In genomic region chr1:150572918-150573647, GRCh38 we compare ENCODE assay signal across 1 cellular context.
TF ChIP-seq lines count a peak whose summit lies in the region.

No MANE protein-coding gene starts in this region.

TF ChIP-seq in K562, 482 proteins besides CTCF, POLR2A, EP300 and RAD21 (continues in another document):
- TF ChIP-seq ZSCAN32 (CRISPR knock-in tag; IDR thresholded peaks at IDR 0.05) (peak; percentile 32; the same call in 1 of the 2 replicates), DPF2 (IDR thresholded peaks at IDR 0.05) (no peak), CC2D1A (IDR thresholded peaks at IDR 0.05) (no peak), CBX3 (IDR thresholded peaks at IDR 0.05; ENCODE audit: borderline replicate concordance in 1 of 2, low read length in 2 of 2) (no peak), TAF1 (IDR thresholded peaks at IDR 0.05; ENCODE audit: control insufficient read depth, extremely low read depth, insufficient read depth, low read length, severe bottlenecking) (peak; percentile 19), MAZ (CRISPR knock-in tag; conservative IDR thresholded peaks at IDR 0.05 in 1 of 2, IDR thresholded peaks at IDR 0.05 in 1 of 2) (peak in 1 of 2 experiments; percentile 28; a peak in 1 of 4 replicates), TAF7 (tag; IDR thresholded peaks at IDR 0.05) (no peak), THRB (CRISPR knock-in tag; conservative IDR thresholded peaks at IDR 0.05) (peak; percentile 94), DIDO1 (tag; IDR thresholded peaks at IDR 0.05; ENCODE audit: low read depth) (no peak), POLR2AphosphoS5 (IDR thresholded peaks at IDR 0.05; ENCODE audit: control insufficient read depth, insufficient read depth, low read depth, low read length) (peak; percentile 88), ILK (tag; IDR thresholded peaks at IDR 0.05; ENCODE audit: borderline replicate concordance, low read depth) (no peak), ELK3 (CRISPR knock-in tag; IDR thresholded peaks at IDR 0.05) (no peak), ERF (CRISPR knock-in tag; IDR thresholded peaks at IDR 0.05) (peak; percentile 61), ZNF76 (CRISPR knock-in tag; IDR thresholded peaks at IDR 0.05; ENCODE audit: borderline replicate concordance) (no peak), ZNF57 (CRISPR knock-in tag; IDR thresholded peaks at IDR 0.05) (0 out of 2 replicates have a peak, but pooled peaks have one; percentile 23), RBM14 (IDR thresholded peaks at IDR 0.05; ENCODE audit: borderline replicate concordance, insufficient read depth, low read depth, low read length) (no peak), HBP1 (CRISPR knock-in tag; IDR thresholded peaks at IDR 0.05) (peak; percentile 73; the same call in 1 of the 2 replicates), ATF3 (IDR thresholded peaks at IDR 0.05) (no peak), ATF3 (CRISPR knock-in tag; conservative IDR thresholded peaks at IDR 0.05) (peak; percentile 58), BACH1 (tag; IDR thresholded peaks at IDR 0.05) (no peak), XRCC5 (IDR thresholded peaks at IDR 0.05; ENCODE audit: low read depth, low read length) (peak; percentile 50; the same call in 1 of the 2 replicates), ZNF77 (CRISPR knock-in tag; IDR thresholded peaks at IDR 0.05) (no peak), ESRRA (IDR thresholded peaks at IDR 0.05; ENCODE audit: borderline replicate concordance, low read depth) (no peak), PRMT5 (CRISPR knock-in tag; IDR thresholded peaks at IDR 0.05) (no peak)
- TF ChIP-seq, protein P1, sequence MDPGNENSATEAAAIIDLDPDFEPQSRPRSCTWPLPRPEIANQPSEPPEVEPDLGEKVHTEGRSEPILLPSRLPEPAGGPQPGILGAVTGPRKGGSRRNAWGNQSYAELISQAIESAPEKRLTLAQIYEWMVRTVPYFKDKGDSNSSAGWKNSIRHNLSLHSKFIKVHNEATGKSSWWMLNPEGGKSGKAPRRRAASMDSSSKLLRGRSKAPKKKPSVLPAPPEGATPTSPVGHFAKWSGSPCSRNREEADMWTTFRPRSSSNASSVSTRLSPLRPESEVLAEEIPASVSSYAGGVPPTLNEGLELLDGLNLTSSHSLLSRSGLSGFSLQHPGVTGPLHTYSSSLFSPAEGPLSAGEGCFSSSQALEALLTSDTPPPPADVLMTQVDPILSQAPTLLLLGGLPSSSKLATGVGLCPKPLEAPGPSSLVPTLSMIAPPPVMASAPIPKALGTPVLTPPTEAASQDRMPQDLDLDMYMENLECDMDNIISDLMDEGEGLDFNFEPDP (CRISPR knock-in tag; IDR thresholded peaks at IDR 0.05), result peak; percentile 61; the same call in 1 of the 2 replicates
- TF ChIP-seq, protein P2, sequence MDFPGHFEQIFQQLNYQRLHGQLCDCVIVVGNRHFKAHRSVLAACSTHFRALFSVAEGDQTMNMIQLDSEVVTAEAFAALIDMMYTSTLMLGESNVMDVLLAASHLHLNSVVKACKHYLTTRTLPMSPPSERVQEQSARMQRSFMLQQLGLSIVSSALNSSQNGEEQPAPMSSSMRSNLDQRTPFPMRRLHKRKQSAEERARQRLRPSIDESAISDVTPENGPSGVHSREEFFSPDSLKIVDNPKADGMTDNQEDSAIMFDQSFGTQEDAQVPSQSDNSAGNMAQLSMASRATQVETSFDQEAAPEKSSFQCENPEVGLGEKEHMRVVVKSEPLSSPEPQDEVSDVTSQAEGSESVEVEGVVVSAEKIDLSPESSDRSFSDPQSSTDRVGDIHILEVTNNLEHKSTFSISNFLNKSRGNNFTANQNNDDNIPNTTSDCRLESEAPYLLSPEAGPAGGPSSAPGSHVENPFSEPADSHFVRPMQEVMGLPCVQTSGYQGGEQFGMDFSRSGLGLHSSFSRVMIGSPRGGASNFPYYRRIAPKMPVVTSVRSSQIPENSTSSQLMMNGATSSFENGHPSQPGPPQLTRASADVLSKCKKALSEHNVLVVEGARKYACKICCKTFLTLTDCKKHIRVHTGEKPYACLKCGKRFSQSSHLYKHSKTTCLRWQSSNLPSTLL (IDR thresholded peaks at IDR 0.05), result no peak
- TF ChIP-seq, protein P3, sequence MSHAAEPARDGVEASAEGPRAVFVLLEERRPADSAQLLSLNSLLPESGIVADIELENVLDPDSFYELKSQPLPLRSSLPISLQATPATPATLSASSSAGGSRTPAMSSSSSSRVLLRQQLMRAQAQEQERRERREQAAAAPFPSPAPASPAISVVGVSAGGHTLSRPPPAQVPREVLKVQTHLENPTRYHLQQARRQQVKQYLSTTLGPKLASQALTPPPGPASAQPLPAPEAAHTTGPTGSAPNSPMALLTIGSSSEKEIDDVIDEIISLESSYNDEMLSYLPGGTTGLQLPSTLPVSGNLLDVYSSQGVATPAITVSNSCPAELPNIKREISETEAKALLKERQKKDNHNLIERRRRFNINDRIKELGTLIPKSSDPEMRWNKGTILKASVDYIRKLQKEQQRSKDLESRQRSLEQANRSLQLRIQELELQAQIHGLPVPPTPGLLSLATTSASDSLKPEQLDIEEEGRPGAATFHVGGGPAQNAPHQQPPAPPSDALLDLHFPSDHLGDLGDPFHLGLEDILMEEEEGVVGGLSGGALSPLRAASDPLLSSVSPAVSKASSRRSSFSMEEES (CRISPR knock-in tag; IDR thresholded peaks at IDR 0.05), result no peak
- TF ChIP-seq, protein P4, sequence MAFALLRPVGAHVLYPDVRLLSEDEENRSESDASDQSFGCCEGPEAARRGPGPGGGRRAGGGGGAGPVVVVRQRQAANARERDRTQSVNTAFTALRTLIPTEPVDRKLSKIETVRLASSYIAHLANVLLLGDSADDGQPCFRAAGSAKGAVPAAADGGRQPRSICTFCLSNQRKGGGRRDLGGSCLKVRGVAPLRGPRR (CRISPR knock-in tag; IDR thresholded peaks at IDR 0.05), result no peak
- TF ChIP-seq, protein P5, sequence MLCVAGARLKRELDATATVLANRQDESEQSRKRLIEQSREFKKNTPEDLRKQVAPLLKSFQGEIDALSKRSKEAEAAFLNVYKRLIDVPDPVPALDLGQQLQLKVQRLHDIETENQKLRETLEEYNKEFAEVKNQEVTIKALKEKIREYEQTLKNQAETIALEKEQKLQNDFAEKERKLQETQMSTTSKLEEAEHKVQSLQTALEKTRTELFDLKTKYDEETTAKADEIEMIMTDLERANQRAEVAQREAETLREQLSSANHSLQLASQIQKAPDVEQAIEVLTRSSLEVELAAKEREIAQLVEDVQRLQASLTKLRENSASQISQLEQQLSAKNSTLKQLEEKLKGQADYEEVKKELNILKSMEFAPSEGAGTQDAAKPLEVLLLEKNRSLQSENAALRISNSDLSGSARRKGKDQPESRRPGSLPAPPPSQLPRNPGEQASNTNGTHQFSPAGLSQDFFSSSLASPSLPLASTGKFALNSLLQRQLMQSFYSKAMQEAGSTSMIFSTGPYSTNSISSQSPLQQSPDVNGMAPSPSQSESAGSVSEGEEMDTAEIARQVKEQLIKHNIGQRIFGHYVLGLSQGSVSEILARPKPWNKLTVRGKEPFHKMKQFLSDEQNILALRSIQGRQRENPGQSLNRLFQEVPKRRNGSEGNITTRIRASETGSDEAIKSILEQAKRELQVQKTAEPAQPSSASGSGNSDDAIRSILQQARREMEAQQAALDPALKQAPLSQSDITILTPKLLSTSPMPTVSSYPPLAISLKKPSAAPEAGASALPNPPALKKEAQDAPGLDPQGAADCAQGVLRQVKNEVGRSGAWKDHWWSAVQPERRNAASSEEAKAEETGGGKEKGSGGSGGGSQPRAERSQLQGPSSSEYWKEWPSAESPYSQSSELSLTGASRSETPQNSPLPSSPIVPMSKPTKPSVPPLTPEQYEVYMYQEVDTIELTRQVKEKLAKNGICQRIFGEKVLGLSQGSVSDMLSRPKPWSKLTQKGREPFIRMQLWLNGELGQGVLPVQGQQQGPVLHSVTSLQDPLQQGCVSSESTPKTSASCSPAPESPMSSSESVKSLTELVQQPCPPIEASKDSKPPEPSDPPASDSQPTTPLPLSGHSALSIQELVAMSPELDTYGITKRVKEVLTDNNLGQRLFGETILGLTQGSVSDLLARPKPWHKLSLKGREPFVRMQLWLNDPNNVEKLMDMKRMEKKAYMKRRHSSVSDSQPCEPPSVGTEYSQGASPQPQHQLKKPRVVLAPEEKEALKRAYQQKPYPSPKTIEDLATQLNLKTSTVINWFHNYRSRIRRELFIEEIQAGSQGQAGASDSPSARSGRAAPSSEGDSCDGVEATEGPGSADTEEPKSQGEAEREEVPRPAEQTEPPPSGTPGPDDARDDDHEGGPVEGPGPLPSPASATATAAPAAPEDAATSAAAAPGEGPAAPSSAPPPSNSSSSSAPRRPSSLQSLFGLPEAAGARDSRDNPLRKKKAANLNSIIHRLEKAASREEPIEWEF (CRISPR knock-in tag; IDR thresholded peaks at IDR 0.05), result no peak
- TF ChIP-seq, protein P6, sequence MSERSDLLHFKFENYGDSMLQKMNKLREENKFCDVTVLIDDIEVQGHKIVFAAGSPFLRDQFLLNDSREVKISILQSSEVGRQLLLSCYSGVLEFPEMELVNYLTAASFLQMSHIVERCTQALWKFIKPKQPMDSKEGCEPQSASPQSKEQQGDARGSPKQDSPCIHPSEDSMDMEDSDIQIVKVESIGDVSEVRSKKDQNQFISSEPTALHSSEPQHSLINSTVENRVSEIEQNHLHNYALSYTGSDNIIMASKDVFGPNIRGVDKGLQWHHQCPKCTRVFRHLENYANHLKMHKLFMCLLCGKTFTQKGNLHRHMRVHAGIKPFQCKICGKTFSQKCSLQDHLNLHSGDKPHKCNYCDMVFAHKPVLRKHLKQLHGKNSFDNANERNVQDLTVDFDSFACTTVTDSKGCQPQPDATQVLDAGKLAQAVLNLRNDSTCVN (CRISPR knock-in tag; IDR thresholded peaks at IDR 0.05), result peak; percentile 75; the same call in 1 of the 2 replicates
- TF ChIP-seq, protein P7, sequence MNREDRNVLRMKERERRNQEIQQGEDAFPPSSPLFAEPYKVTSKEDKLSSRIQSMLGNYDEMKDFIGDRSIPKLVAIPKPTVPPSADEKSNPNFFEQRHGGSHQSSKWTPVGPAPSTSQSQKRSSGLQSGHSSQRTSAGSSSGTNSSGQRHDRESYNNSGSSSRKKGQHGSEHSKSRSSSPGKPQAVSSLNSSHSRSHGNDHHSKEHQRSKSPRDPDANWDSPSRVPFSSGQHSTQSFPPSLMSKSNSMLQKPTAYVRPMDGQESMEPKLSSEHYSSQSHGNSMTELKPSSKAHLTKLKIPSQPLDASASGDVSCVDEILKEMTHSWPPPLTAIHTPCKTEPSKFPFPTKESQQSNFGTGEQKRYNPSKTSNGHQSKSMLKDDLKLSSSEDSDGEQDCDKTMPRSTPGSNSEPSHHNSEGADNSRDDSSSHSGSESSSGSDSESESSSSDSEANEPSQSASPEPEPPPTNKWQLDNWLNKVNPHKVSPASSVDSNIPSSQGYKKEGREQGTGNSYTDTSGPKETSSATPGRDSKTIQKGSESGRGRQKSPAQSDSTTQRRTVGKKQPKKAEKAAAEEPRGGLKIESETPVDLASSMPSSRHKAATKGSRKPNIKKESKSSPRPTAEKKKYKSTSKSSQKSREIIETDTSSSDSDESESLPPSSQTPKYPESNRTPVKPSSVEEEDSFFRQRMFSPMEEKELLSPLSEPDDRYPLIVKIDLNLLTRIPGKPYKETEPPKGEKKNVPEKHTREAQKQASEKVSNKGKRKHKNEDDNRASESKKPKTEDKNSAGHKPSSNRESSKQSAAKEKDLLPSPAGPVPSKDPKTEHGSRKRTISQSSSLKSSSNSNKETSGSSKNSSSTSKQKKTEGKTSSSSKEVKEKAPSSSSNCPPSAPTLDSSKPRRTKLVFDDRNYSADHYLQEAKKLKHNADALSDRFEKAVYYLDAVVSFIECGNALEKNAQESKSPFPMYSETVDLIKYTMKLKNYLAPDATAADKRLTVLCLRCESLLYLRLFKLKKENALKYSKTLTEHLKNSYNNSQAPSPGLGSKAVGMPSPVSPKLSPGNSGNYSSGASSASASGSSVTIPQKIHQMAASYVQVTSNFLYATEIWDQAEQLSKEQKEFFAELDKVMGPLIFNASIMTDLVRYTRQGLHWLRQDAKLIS (CRISPR knock-in tag; IDR thresholded peaks at IDR 0.05), result peak; percentile 65; the same call in 1 of the 2 replicates
- TF ChIP-seq, protein P8, sequence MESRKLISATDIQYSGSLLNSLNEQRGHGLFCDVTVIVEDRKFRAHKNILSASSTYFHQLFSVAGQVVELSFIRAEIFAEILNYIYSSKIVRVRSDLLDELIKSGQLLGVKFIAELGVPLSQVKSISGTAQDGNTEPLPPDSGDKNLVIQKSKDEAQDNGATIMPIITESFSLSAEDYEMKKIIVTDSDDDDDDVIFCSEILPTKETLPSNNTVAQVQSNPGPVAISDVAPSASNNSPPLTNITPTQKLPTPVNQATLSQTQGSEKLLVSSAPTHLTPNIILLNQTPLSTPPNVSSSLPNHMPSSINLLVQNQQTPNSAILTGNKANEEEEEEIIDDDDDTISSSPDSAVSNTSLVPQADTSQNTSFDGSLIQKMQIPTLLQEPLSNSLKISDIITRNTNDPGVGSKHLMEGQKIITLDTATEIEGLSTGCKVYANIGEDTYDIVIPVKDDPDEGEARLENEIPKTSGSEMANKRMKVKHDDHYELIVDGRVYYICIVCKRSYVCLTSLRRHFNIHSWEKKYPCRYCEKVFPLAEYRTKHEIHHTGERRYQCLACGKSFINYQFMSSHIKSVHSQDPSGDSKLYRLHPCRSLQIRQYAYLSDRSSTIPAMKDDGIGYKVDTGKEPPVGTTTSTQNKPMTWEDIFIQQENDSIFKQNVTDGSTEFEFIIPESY (CRISPR knock-in tag; IDR thresholded peaks at IDR 0.05), result no peak
